10 cellular contexts compared by ENCODE assay signal in genomic region chr15:68794307-68794706, GRCh38. TPM values are rescaled to one million over a fixed set of nuclear protein-coding genes. Genes with fewer than 3 reads are reported as not detected.
A peak's percentile ranks its signal among the peaks of the same experiment; 100 is the strongest.
DNase-seq lines count a peak whose midpoint lies in the region; ATAC-seq, FAIRE-seq and TF ChIP-seq lines count a peak whose summit lies in the region.
"Had no signal": no experiment of that assay in that cellular context is flagged by ENCODE, and none has a peak within 500 bp of the region (broad histone marks: within the 10 kb centered on the region; RNA-seq: fewer than 3 reads in every experiment).

No MANE protein-coding gene starts in this region.

- H3K79me2 ChIP-seq in GM23338 (replicated peaks; ENCODE audit: insufficient read depth) = peaks cover 97% of the 10 kb centered on the region

- peaks cover 37% of the 10 kb centered on the region for H3K36me3 Mint-ChIP-seq in GM23338 (ENCODE audit: low read depth)
- H3K36me3 Mint-ChIP-seq in activated T-helper 1 cell treated with anti-CD3 and anti-CD28 coated beads, Interleukin-12 subunit alpha, Interleukin-12 subunit beta, Interleukin-2, Interleukin-4 antibody, amounts not matched to agents 30 ng/mL and 10 ng/mL and 1 ng/mL, durations not matched to agents 14 hours and 24 hours and 36 hours (ENCODE audit: low read depth) = peaks cover 35% of the 10 kb centered on the region

- peaks cover 25% of the 10 kb centered on the region for H3K27me3 Mint-ChIP-seq in GM23338 (ENCODE audit: insufficient read depth, low read depth, poor library complexity)
- no peaks in the 10 kb centered on the region for H3K27me3 Mint-ChIP-seq in activated T-helper 1 cell treated with anti-CD3 and anti-CD28 coated beads, Interleukin-12 subunit alpha, Interleukin-12 subunit beta, Interleukin-2, Interleukin-4 antibody, amounts not matched to agents 30 ng/mL and 10 ng/mL and 1 ng/mL, durations not matched to agents 14 hours and 24 hours and 36 hours (ENCODE audit: insufficient read depth)

- peak overlapping the region in 1 of 2 donors; percentile 24 for H3K9ac ChIP-seq in kidney (ENCODE audit: low read length in 2 of 2)

- no peak for TF ChIP-seq CTCF in GM23338 (conservative IDR thresholded peaks at IDR 0.05; ENCODE audit: low read depth in 2 of 2)
- TF ChIP-seq CTCF in kidney (IDR thresholded peaks at IDR 0.05; ENCODE audit: borderline replicate concordance, extremely low read depth, insufficient read depth) = no peak

- ATAC-seq in GM23338 = no peak
- no peak for ATAC-seq in GM19023 (IDR thresholded peaks at IDR 0.05; ENCODE audit: unreplicated experiment)

- H3K27ac Mint-ChIP-seq in GM23338 = no peak overlapping the region
- H3K27ac Mint-ChIP-seq in activated T-helper 1 cell treated with anti-CD3 and anti-CD28 coated beads, Interleukin-12 subunit alpha, Interleukin-12 subunit beta, Interleukin-2, Interleukin-4 antibody, amounts not matched to agents 30 ng/mL and 10 ng/mL and 1 ng/mL, durations not matched to agents 14 hours and 24 hours and 36 hours = peak overlapping the region; percentile 87

- no peak overlapping the region for H3K4me3 Mint-ChIP-seq in GM23338
- peak overlapping the region; percentile 73 for H3K4me3 Mint-ChIP-seq in activated T-helper 1 cell treated with anti-CD3 and anti-CD28 coated beads, Interleukin-12 subunit alpha, Interleukin-12 subunit beta, Interleukin-2, Interleukin-4 antibody, amounts not matched to agents 30 ng/mL and 10 ng/mL and 1 ng/mL, durations not matched to agents 14 hours and 24 hours and 36 hours

- intact Hi-C loops in activated T-helper 1 cell treated with anti-CD3 and anti-CD28 coated beads, Interleukin-12 subunit alpha, Interleukin-12 subunit beta, Interleukin-2, Interleukin-4 antibody, amounts not matched to agents 30 ng/mL and 10 ng/mL and 1 ng/mL, durations not matched to agents 14 hours and 24 hours and 36 hours (cut with micrococcal nuclease) = loop anchor here (10.0 kb wide), 1 partner anchor 1300 kb away; the partner anchor contains the start of gene TLE3
- intact Hi-C loops in kidney (cut with DNase I) = no loop called here

- no peaks in the 10 kb centered on the region for H3K9me3 ChIP-seq in kidney (ENCODE audit: control insufficient read depth in 1 of 2, low read length in 2 of 2)
- no peaks in the 10 kb centered on the region for H3K9me3 ChIP-seq in effector memory CD4-positive, alpha-beta T cell (ENCODE audit: control insufficient read depth, low read length)

- peaks cover 68% of the 10 kb centered on the region for H4K20me1 ChIP-seq in GM23338 (replicated peaks; ENCODE audit: insufficient read depth)

- no peak for DNase-seq in GM23338 (ENCODE audit: low spot score)
- no peak for DNase-seq in activated T-helper 1 cell treated with anti-CD3 and anti-CD28 coated beads, Interleukin-12 subunit alpha, Interleukin-12 subunit beta, Interleukin-2, Interleukin-4 antibody, amounts not matched to agents 30 ng/mL and 10 ng/mL and 1 ng/mL, durations not matched to agents 14 hours and 24 hours and 36 hours (ENCODE audit: low spot score)
- DNase-seq in kidney = no peak
- no peak for DNase-seq in SW480 (ENCODE audit: low spot score)
- DNase-seq in effector memory CD4-positive, alpha-beta T cell = no peak
- DNase-seq: DMS79, NCI-H510A treated with DMSO at 0.1 percent for 48 hours had no signal

- H3K36me3 ChIP-seq in GM23338 (ENCODE audit: insufficient read depth) = no peaks in the 10 kb centered on the region
- H3K36me3 ChIP-seq in kidney (ENCODE audit: control insufficient read depth in 1 of 2, insufficient read depth in 2 of 2, low read length in 2 of 2) = no peaks in the 10 kb centered on the region
- peaks cover 6% of the 10 kb centered on the region for H3K36me3 ChIP-seq in effector memory CD4-positive, alpha-beta T cell (ENCODE audit: control insufficient read depth, insufficient read depth, low read length)

- no peaks in the 10 kb centered on the region; the same call in 2 of the 3 replicates for H3K9me3 Mint-ChIP-seq in GM23338
- H3K9me3 Mint-ChIP-seq in activated T-helper 1 cell treated with anti-CD3 and anti-CD28 coated beads, Interleukin-12 subunit alpha, Interleukin-12 subunit beta, Interleukin-2, Interleukin-4 antibody, amounts not matched to agents 30 ng/mL and 10 ng/mL and 1 ng/mL, durations not matched to agents 14 hours and 24 hours and 36 hours = no peaks in the 10 kb centered on the region
- H3K9me3 Mint-ChIP-seq: activated T-helper 2 cell treated with anti-CD3 and anti-CD28 coated beads, Interferon-gamma antibody, Interleukin-2, Interleukin-4, amounts not matched to agents 10 μg/mL and 5 μg/mL and 100 μg/mL, durations not matched to agents 14 hours and 24 hours and 36 hours had no signal

- FAIRE-seq in kidney (lab: Jason Lieb, UNC) = no peak

- H2AFZ ChIP-seq in GM23338 = no peak overlapping the region

- H3K27ac ChIP-seq in GM23338 (ENCODE audit: low read depth) (no peak overlapping the region), kidney (ENCODE audit: low read depth in 2 of 2, low read length in 2 of 2) (peak overlapping the region; percentile 89 to 97), skin epidermis (peak overlapping the region in 16 of 21 experiments; percentile 16 to 79 (median 65))
- no peak overlapping the region for H3K27ac ChIP-seq in effector memory CD4-positive, alpha-beta T cell (ENCODE audit: insufficient read depth, low read length, poor library complexity, severe bottlenecking)

- H3K4me2 ChIP-seq in GM23338 = 0 out of 2 replicates have a peak overlapping the region, but pooled peaks have one; percentile 12

- peaks cover 79% of the 10 kb centered on the region for H3K4me1 ChIP-seq in GM23338 (ENCODE audit: insufficient read depth)
- peaks cover 66 to 74% of the 10 kb centered on the region in 2 donors for H3K4me1 ChIP-seq in kidney (ENCODE audit: control insufficient read depth in 1 of 2, insufficient read depth in 1 of 2, low read depth in 1 of 2, low read length in 2 of 2)
- peaks cover 49% of the 10 kb centered on the region for H3K4me1 ChIP-seq in effector memory CD4-positive, alpha-beta T cell (ENCODE audit: control insufficient read depth, insufficient read depth, low read length, poor library complexity, severe bottlenecking)

- H3K4me1 Mint-ChIP-seq in GM23338 = peaks cover 92% of the 10 kb centered on the region
- H3K4me1 Mint-ChIP-seq in activated T-helper 1 cell treated with anti-CD3 and anti-CD28 coated beads, Interleukin-12 subunit alpha, Interleukin-12 subunit beta, Interleukin-2, Interleukin-4 antibody, amounts not matched to agents 30 ng/mL and 10 ng/mL and 1 ng/mL, durations not matched to agents 14 hours and 24 hours and 36 hours (ENCODE audit: low read depth) = peaks cover 99% of the 10 kb centered on the region

- no peaks in the 10 kb centered on the region for H3K27me3 ChIP-seq in GM23338 (ENCODE audit: insufficient read depth)
- no peaks in the 10 kb centered on the region for H3K27me3 ChIP-seq in effector memory CD4-positive, alpha-beta T cell (replicated peaks; ENCODE audit: control insufficient read depth, insufficient read depth, low read length, poor library complexity, severe bottlenecking)

- no peaks in the 10 kb centered on the region for H3K9me2 ChIP-seq in GM23338 (ENCODE audit: insufficient read depth)

- no peak overlapping the region for H3K4me3 ChIP-seq in GM23338
- peak overlapping the region in 1 of 2 donors; percentile 42 for H3K4me3 ChIP-seq in kidney (ENCODE audit: low read length in 2 of 2)
- no peak overlapping the region for H3K4me3 ChIP-seq in skin epidermis
- no peak overlapping the region for H3K4me3 ChIP-seq in effector memory CD4-positive, alpha-beta T cell (ENCODE audit: insufficient read depth, low read depth, low read length, poor library complexity, severe bottlenecking)

- no peaks in the 10 kb centered on the region for H3F3A ChIP-seq in GM23338 (replicated peaks; ENCODE audit: low read depth)

TF ChIP-seq in GM23338, 12 proteins besides CTCF, POLR2A, EP300 and RAD21:
- TF ChIP-seq ZNF114 (CRISPR knock-in tag; IDR thresholded peaks at IDR 0.05) (no peak), EZH2phosphoT487 (IDR thresholded peaks at IDR 0.05; ENCODE audit: unreplicated experiment) (no peak)
- TF ChIP-seq, protein P1, sequence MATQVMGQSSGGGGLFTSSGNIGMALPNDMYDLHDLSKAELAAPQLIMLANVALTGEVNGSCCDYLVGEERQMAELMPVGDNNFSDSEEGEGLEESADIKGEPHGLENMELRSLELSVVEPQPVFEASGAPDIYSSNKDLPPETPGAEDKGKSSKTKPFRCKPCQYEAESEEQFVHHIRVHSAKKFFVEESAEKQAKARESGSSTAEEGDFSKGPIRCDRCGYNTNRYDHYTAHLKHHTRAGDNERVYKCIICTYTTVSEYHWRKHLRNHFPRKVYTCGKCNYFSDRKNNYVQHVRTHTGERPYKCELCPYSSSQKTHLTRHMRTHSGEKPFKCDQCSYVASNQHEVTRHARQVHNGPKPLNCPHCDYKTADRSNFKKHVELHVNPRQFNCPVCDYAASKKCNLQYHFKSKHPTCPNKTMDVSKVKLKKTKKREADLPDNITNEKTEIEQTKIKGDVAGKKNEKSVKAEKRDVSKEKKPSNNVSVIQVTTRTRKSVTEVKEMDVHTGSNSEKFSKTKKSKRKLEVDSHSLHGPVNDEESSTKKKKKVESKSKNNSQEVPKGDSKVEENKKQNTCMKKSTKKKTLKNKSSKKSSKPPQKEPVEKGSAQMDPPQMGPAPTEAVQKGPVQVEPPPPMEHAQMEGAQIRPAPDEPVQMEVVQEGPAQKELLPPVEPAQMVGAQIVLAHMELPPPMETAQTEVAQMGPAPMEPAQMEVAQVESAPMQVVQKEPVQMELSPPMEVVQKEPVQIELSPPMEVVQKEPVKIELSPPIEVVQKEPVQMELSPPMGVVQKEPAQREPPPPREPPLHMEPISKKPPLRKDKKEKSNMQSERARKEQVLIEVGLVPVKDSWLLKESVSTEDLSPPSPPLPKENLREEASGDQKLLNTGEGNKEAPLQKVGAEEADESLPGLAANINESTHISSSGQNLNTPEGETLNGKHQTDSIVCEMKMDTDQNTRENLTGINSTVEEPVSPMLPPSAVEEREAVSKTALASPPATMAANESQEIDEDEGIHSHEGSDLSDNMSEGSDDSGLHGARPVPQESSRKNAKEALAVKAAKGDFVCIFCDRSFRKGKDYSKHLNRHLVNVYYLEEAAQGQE (IDR thresholded peaks at IDR 0.05; ENCODE audit: unreplicated experiment) = no peak

RNA-seq across cellular contexts. Expression of gene ANP32A, which starts 26.4 kb away (rescaled TPM):
- 190 and 204 TPM in 2 replicates for total RNA-seq in GM23338 (2014; rRNA removed; shearing (Covaris generic))
- polyA plus RNA-seq in GM23338 (2016; fragmentation: Nextera tagmentation; extraction: Ambion mirVana) (291 and 304 TPM in 2 replicates), kidney (ENCODE audit: insufficient read depth, low read depth, low replicate concordance) (148 TPM)
- total RNA-seq in activated T-helper 1 cell treated with anti-CD3 and anti-CD28 coated beads, Interleukin-12 subunit alpha, Interleukin-12 subunit beta, Interleukin-2, Interleukin-4 antibody, amounts not matched to agents 30 ng/mL and 10 ng/mL and 1 ng/mL, durations not matched to agents 14 hours and 24 hours and 36 hours = 275 TPM in 2 replicates
- total RNA-seq in kidney = 113 TPM

Comparison
In these comparisons a context has a peak if more than half of its experiments do, and no peak if none do; other contexts are left out.
1. H3K27ac ChIP-seq: peak in kidney (2 of 2) and skin epidermis (16 of 21); none in GM23338 (single experiment) and effector memory CD4-positive, alpha-beta T cell (single experiment).